20 cellular contexts compared by ENCODE assay signal in genomic region chr3:38471260-38471857, GRCh38.
"Had no signal": no experiment of that assay in that cellular context is flagged by ENCODE, and none has a peak within 500 bp of the region (broad histone marks: within the 10 kb centered on the region; RNA-seq: fewer than 3 reads in every experiment).

No MANE protein-coding gene starts in this region.

- FAIRE-seq: frontal cortex, keratinocyte had no signal

- H3K27ac ChIP-seq: dorsolateral prefrontal cortex, epithelial cell of prostate, parathyroid adenoma, thoracic aorta, upper lobe of right lung had no signal

- H3K4me3 ChIP-seq: dorsolateral prefrontal cortex, thoracic aorta, upper lobe of right lung had no signal

- H3K9me3 ChIP-seq: thoracic aorta had no signal

- ATAC-seq: left ventricle myocardium superior; naive thymus-derived CD8-positive, alpha-beta T cell; stimulated activated naive B cell treated with anti-CD40 and anti-IgM and Interleukin-4, amounts not matched to agents 10 μg/mL and 1 μg/mL and 100 μg/mL, for 72 hours had no signal

- H3K36me3 ChIP-seq: thoracic aorta, upper lobe of right lung had no signal

- H3K27me3 ChIP-seq: dorsolateral prefrontal cortex, upper lobe of right lung had no signal

- H3K9ac ChIP-seq: parathyroid adenoma had no signal

- DNase-seq: activated B cell treated with CpG ODN at 0.5 μM for 24 hours; activated CD4-positive, alpha-beta memory T cell treated with anti-CD3 and anti-CD28 coated beads for 36 hours; activated CD4-positive, alpha-beta T cell treated with anti-CD3 and anti-CD28 coated beads for 4 hours; activated naive CD4-positive, alpha-beta T cell; activated naive CD8-positive, alpha-beta T cell treated with anti-CD3 and anti-CD28 coated beads for 36 hours; activated T-cell treated with anti-CD3 and anti-CD28 coated beads for 4 hours; amniotic stem cell; central memory CD4-positive, alpha-beta T cell; dorsolateral prefrontal cortex; endodermal cell; left ventricle myocardium superior; mesendoderm; naive thymus-derived CD8-positive, alpha-beta T cell; stimulated activated naive B cell treated with anti-CD40 and anti-IgM and Interleukin-4, amounts not matched to agents 10 μg/mL and 1 μg/mL and 100 μg/mL, for 72 hours; upper lobe of right lung had no signal
